18 cellular contexts compared by ENCODE assay signal in the genomic region with DNA sequence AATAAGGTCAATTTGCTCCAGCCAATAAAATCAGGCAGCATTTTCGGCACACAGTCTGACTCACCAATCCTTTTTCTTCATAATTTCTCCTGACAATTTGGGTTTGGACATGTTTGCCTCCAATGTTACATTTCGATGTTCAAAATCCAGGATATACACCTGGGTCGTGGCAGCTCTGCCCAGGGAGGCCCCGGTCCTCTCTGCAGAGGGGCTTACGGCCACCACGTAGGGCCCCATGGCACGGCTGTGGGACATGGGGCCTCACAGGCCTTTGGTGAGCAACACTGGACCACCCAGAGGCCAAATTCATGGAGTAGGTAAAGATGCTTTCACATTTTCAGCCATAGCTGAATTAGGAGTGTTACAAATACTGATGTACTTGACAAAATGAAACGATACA. TPM values are rescaled to one million over a fixed set of nuclear protein-coding genes. Genes with fewer than 3 reads are reported as not detected.
A peak's percentile ranks its signal among the peaks of the same experiment; 100 is the strongest.
DNase-seq lines count a peak whose midpoint lies in the region; ATAC-seq and TF ChIP-seq lines count a peak whose summit lies in the region.
"Had no signal": no experiment of that assay in that cellular context is flagged by ENCODE, and none has a peak within 500 bp of the region (broad histone marks: within the 10 kb centered on the region; RNA-seq: fewer than 3 reads in every experiment).

No MANE protein-coding gene starts in this region.

- no peak overlapping the region for H3K9ac ChIP-seq in BLaER1
- no peak overlapping the region for H3K9ac ChIP-seq in SK-N-MC (ENCODE audit: insufficient read length)
- H3K9ac ChIP-seq in endodermal cell (ENCODE audit: extremely low read depth, low read length, poor library complexity, severe bottlenecking) = no peak overlapping the region

- WGBS in endodermal cell (ENCODE audit: insufficient coverage in 1 of 2, insufficient read length in 1 of 2), 2 experiments = 80 to 87% methylated on average over 4 to 8 of the region's 8 CpGs

- no peaks in the 10 kb centered on the region for H3K9me3 ChIP-seq in BLaER1
- no peaks in the 10 kb centered on the region for H3K9me3 ChIP-seq in SK-N-MC (ENCODE audit: low read depth, low read length)
- no peaks in the 10 kb centered on the region for H3K9me3 ChIP-seq in endodermal cell (ENCODE audit: control insufficient read depth, low read length)
- H3K9me3 ChIP-seq in left lung = no peaks in the 10 kb centered on the region
- H3K9me3 ChIP-seq: Peyer's patch had no signal

- no peak for ATAC-seq in natural killer cell
- ATAC-seq in left lung = no peak
- ATAC-seq: HepG2 had no signal

- H3K27ac Mint-ChIP-seq in endodermal cell (peak overlapping the region; percentile 17), osteocyte (ENCODE audit: unreplicated experiment) (no peak overlapping the region), natural killer cell (peak overlapping the region in 1 of 2 donors; percentile 33)
- H3K27ac Mint-ChIP-seq: CD4-positive, alpha-beta T cell had no signal

- intact Hi-C loops in natural killer cell (cut with micrococcal nuclease) = no loop called here
- intact Hi-C loops in left lung (cut with DNase I) = no loop called here

- H3K4me1 ChIP-seq in BLaER1 = peaks cover 93% of the 10 kb centered on the region
- no peaks in the 10 kb centered on the region for H3K4me1 ChIP-seq in endodermal cell (ENCODE audit: control insufficient read depth, insufficient read depth, low read length)
- peaks cover 0 to 20% of the 10 kb centered on the region in 2 donors for H3K4me1 ChIP-seq in left lung
- H3K4me1 ChIP-seq: Peyer's patch had no signal

- peaks cover 95% of the 10 kb centered on the region for H4K20me1 ChIP-seq in BLaER1

- H3K27me3 ChIP-seq in BLaER1 = no peaks in the 10 kb centered on the region
- H3K27me3 ChIP-seq in endodermal cell (ENCODE audit: control insufficient read depth, insufficient read depth, low read length, poor library complexity, severe bottlenecking) = no peaks in the 10 kb centered on the region
- no peaks in the 10 kb centered on the region for H3K27me3 ChIP-seq in left lung
- H3K27me3 ChIP-seq: Peyer's patch had no signal

- H3K4me1 Mint-ChIP-seq in endodermal cell = peaks cover 20% of the 10 kb centered on the region
- H3K4me1 Mint-ChIP-seq in osteocyte (ENCODE audit: unreplicated experiment) = peaks cover 75% of the 10 kb centered on the region
- peaks cover 45 to 53% of the 10 kb centered on the region in 2 donors for H3K4me1 Mint-ChIP-seq in natural killer cell

- peaks cover 3% of the 10 kb centered on the region for H3K36me3 Mint-ChIP-seq in endodermal cell (ENCODE audit: low read depth)
- H3K36me3 Mint-ChIP-seq in osteocyte (ENCODE audit: unreplicated experiment) = peaks cover 12% of the 10 kb centered on the region
- no peaks in the 10 kb centered on the region for H3K36me3 Mint-ChIP-seq in natural killer cell

- H3K27me3 Mint-ChIP-seq in endodermal cell (ENCODE audit: insufficient read depth) (no peaks in the 10 kb centered on the region), osteocyte (ENCODE audit: unreplicated experiment) (no peaks in the 10 kb centered on the region), natural killer cell (ENCODE audit: low read depth in 2 of 2) (no peaks in the 10 kb centered on the region)
- H3K27me3 Mint-ChIP-seq: CD4-positive, alpha-beta T cell had no signal

- H3K4me3 ChIP-seq in BLaER1 (no peak overlapping the region), SK-N-MC (no peak overlapping the region), endodermal cell (ENCODE audit: low read length) (no peak overlapping the region), left lung (no peak overlapping the region)
- H3K4me3 ChIP-seq: Peyer's patch had no signal

- DNase-seq in SK-N-MC (ENCODE audit: low read depth, low spot score) (no peak), endodermal cell (no peak), osteocyte (ENCODE audit: extremely low spot score, unreplicated experiment) (peak; percentile 46), germinal center (ENCODE audit: low spot score) (no peak), natural killer cell (no peak), Kasumi-1 (lab: John Stamatoyannopoulos, UW) (no peak), left lung (no peak)
- DNase-seq: CD4-positive, alpha-beta T cell; Karpas-422; MV-4-11; NCI-H1105 treated with DMSO at 0.1 percent for 48 hours; NCI-H2029; NCI-H446; NCI-H774; NK-92 treated with Interleukin-12 subunit alpha and Interleukin-12 subunit beta, amount 100 ng/mL, for 24 hours; Peyer's patch had no signal

- 0 out of 2 replicates have a peak overlapping the region, but pooled peaks have one; percentile 67 for H3K4me2 ChIP-seq in BLaER1

- H3K27ac ChIP-seq in BLaER1 (no peak overlapping the region), SK-N-MC (peak overlapping the region; percentile 53), endodermal cell (ENCODE audit: low read depth, low read length) (no peak overlapping the region), left lung (no peak overlapping the region)
- H3K27ac ChIP-seq: Peyer's patch had no signal

- TF ChIP-seq CTCF in endodermal cell (conservative IDR thresholded peaks at IDR 0.05) (no peak), osteocyte (IDR thresholded peaks at IDR 0.05) (no peak), natural killer cell (IDR thresholded peaks at IDR 0.05) (no peak), left lung (IDR thresholded peaks at IDR 0.05) (no peak)

- peaks cover 46% of the 10 kb centered on the region for H3K36me3 ChIP-seq in BLaER1
- H3K36me3 ChIP-seq in SK-N-MC (ENCODE audit: insufficient read depth, low read length) = peaks cover 90% of the 10 kb centered on the region
- peaks cover 7% of the 10 kb centered on the region for H3K36me3 ChIP-seq in endodermal cell (ENCODE audit: control insufficient read depth, insufficient read depth, low read length)
- H3K36me3 ChIP-seq in left lung = peaks cover 0 to 3% of the 10 kb centered on the region in 2 donors

- H3K9me3 Mint-ChIP-seq in endodermal cell = no peaks in the 10 kb centered on the region
- no peaks in the 10 kb centered on the region for H3K9me3 Mint-ChIP-seq in osteocyte (ENCODE audit: unreplicated experiment)
- no peaks in the 10 kb centered on the region for H3K9me3 Mint-ChIP-seq in natural killer cell
- H3K9me3 Mint-ChIP-seq: CD4-positive, alpha-beta T cell had no signal

- H3K4me3 Mint-ChIP-seq in endodermal cell (no peak overlapping the region), osteocyte (ENCODE audit: unreplicated experiment) (no peak overlapping the region), natural killer cell (no peak overlapping the region)

RNA-seq across cellular contexts. Expression of a gene that starts 25.4 kb away (rescaled TPM):
- total RNA-seq in endodermal cell (10 to 100 TPM; 16.9 to 23.7 TPM), osteocyte (49.1 and 52.3 TPM in 2 replicates), natural killer cell (10 to 100 TPM; 39.8 to 79.1 (median 60.9) TPM), left lung (10 to 100 TPM in 1 of 2 donors, 1 to 10 TPM in 1; 9.4 to 15.8 TPM)
- polyA plus RNA-seq in endodermal cell (2013, experiment 1 of 2) = 9.5 TPM
- polyA plus RNA-seq in endodermal cell (2013, experiment 2 of 2) = 9.9 TPM
